ENCODE assay signal across 14 cellular contexts in genomic region chr20:62137478-62138203, GRCh38. TPM values are rescaled to one million over a fixed set of nuclear protein-coding genes. Genes with fewer than 3 reads are reported as not detected.
DNase-seq lines count a peak whose midpoint lies in the region; ATAC-seq and TF ChIP-seq lines count a peak whose summit lies in the region.
"Had no signal": no experiment of that assay in that cellular context is flagged by ENCODE, and none has a peak within 500 bp of the region (broad histone marks: within the 10 kb centered on the region; RNA-seq: fewer than 3 reads in every experiment).

No MANE protein-coding gene starts in this region.

- peaks cover 19 to 89% of the 10 kb centered on the region in 2 donors for H3K36me3 ChIP-seq in psoas muscle (ENCODE audit: insufficient read depth in 1 of 2, low read depth in 1 of 2)

- H3K4me1 Mint-ChIP-seq in activated CD8-positive, alpha-beta memory T cell treated with anti-CD3 and anti-CD28 coated beads, Interleukin-2, amount 10 ng/mL, durations not matched to agents 7 days and 5 days, result peaks cover 46% of the 10 kb centered on the region
- H3K4me1 Mint-ChIP-seq in chondrocyte (ENCODE audit: low read depth), result peaks cover 24% of the 10 kb centered on the region
- peaks cover 28% of the 10 kb centered on the region for H3K4me1 Mint-ChIP-seq in activated T-helper 2 cell treated with anti-CD3 and anti-CD28 coated beads, Interferon-gamma antibody, Interleukin-2, Interleukin-4, amounts not matched to agents 10 μg/mL and 5 μg/mL and 100 μg/mL, durations not matched to agents 14 hours and 24 hours and 36 hours (ENCODE audit: low read depth)

- 65 to 67% (median 67%) methylated on average over 8 of the region's 8 CpGs for WGBS in psoas muscle, 3 donors

- H3K4me3 ChIP-seq in psoas muscle, result no peak overlapping the region
- H3K4me3 ChIP-seq: MG63, transverse colon had no signal

- DNase-seq in activated CD8-positive, alpha-beta memory T cell treated with anti-CD3 and anti-CD28 coated beads, Interleukin-2, amount 10 ng/mL, durations not matched to agents 7 days and 5 days, result no peak
- no peak for DNase-seq in activated CD8-positive, alpha-beta memory T cell treated with anti-CD3 and anti-CD28 coated beads, Interleukin-2, amount 50 U/mL, for 4 hours
- DNase-seq in RWPE1 (ENCODE audit: low spot score) (no peak), chondrocyte (ENCODE audit: low spot score) (no peak), psoas muscle (peak in 1 of 2 donors; percentile 51), HuH-7 (ENCODE audit: low spot score) (no peak)
- no peak for DNase-seq in activated T-helper 2 cell treated with anti-CD3 and anti-CD28 coated beads, Interferon-gamma antibody, Interleukin-2, Interleukin-4, amounts not matched to agents 10 μg/mL and 5 μg/mL and 100 μg/mL, durations not matched to agents 14 hours and 24 hours and 36 hours (ENCODE audit: low spot score)
- DNase-seq: kidney, NCI-H2029 treated with DMSO at 0.1 percent for 48 hours had no signal

- CTCF ChIA-PET in activated CD8-positive, alpha-beta memory T cell treated with anti-CD3 and anti-CD28 coated beads, Interleukin-2, amount 10 ng/mL, durations not matched to agents 7 days and 5 days (lab: Charles Lee), result interaction anchor here (0.8 to 1.1 kb wide), 2 partner anchors 127 to 128 kb away, joined by 3 to 5 read pairs; no protein-coding TSS in a partner anchor
- CTCF ChIA-PET in RWPE1 (lab: Yijun Ruan, JAX), result interaction anchor here (0.7 to 2.4 kb wide), 5 partner anchors 12 to 127 kb away, joined by 3 to 13 read pairs (median 4); no protein-coding TSS in a partner anchor

- peaks cover 54% of the 10 kb centered on the region for H3K36me3 Mint-ChIP-seq in activated CD8-positive, alpha-beta memory T cell treated with anti-CD3 and anti-CD28 coated beads, Interleukin-2, amount 10 ng/mL, durations not matched to agents 7 days and 5 days
- peaks cover 32% of the 10 kb centered on the region for H3K36me3 Mint-ChIP-seq in chondrocyte (ENCODE audit: low read depth)
- peaks cover 89% of the 10 kb centered on the region for H3K36me3 Mint-ChIP-seq in activated T-helper 2 cell treated with anti-CD3 and anti-CD28 coated beads, Interferon-gamma antibody, Interleukin-2, Interleukin-4, amounts not matched to agents 10 μg/mL and 5 μg/mL and 100 μg/mL, durations not matched to agents 14 hours and 24 hours and 36 hours (ENCODE audit: low read depth)

- no peak overlapping the region for H3K4me3 Mint-ChIP-seq in activated CD8-positive, alpha-beta memory T cell treated with anti-CD3 and anti-CD28 coated beads, Interleukin-2, amount 10 ng/mL, durations not matched to agents 7 days and 5 days
- H3K4me3 Mint-ChIP-seq in chondrocyte (ENCODE audit: unreplicated experiment), result no peak overlapping the region
- H3K4me3 Mint-ChIP-seq in activated T-helper 2 cell treated with anti-CD3 and anti-CD28 coated beads, Interferon-gamma antibody, Interleukin-2, Interleukin-4, amounts not matched to agents 10 μg/mL and 5 μg/mL and 100 μg/mL, durations not matched to agents 14 hours and 24 hours and 36 hours (ENCODE audit: low read depth), result no peak overlapping the region
- H3K4me3 Mint-ChIP-seq: activated T-cell treated with anti-CD3 and anti-CD28 coated beads, Interleukin-2, amount 50 U/mL, for 4 hours; dendritic cell treated with granulocyte-macrophage colony-stimulating factor and Interleukin-4, amounts not matched to agents 40 ng/mL and 50 ng/mL, for 4 days had no signal

- ATAC-seq in activated CD8-positive, alpha-beta memory T cell treated with anti-CD3 and anti-CD28 coated beads, Interleukin-2, amount 10 ng/mL, durations not matched to agents 7 days and 5 days, result no peak
- no peak for ATAC-seq in psoas muscle
- ATAC-seq in GM19324 (IDR thresholded peaks at IDR 0.05; ENCODE audit: low FRiP score, unreplicated experiment), result no peak

- TF ChIP-seq CTCF in RWPE1 (conservative IDR thresholded peaks at IDR 0.05; ENCODE audit: low read depth), result no peak
- no peak for TF ChIP-seq CTCF in chondrocyte (IDR thresholded peaks at IDR 0.05)
- no peak for TF ChIP-seq CTCF in psoas muscle (IDR thresholded peaks at IDR 0.05)

- intact Hi-C loops in psoas muscle (cut with DNase I), result loop anchor here (2.0 to 5.0 kb wide), 5 partner anchors 15 to 125 kb away; partner anchors contain the start of genes LSM14B (in 1 of the 2) and TAF4 (in 1 of the 2)
- intact Hi-C loops in activated T-helper 2 cell treated with anti-CD3 and anti-CD28 coated beads, Interferon-gamma antibody, Interleukin-2, Interleukin-4, amounts not matched to agents 10 μg/mL and 5 μg/mL and 100 μg/mL, durations not matched to agents 14 hours and 24 hours and 36 hours (cut with micrococcal nuclease), result no loop called here

- H3K4me1 ChIP-seq in psoas muscle, result peaks cover 37% of the 10 kb centered on the region

- no peaks in the 10 kb centered on the region for H3K9me3 Mint-ChIP-seq in activated CD8-positive, alpha-beta memory T cell treated with anti-CD3 and anti-CD28 coated beads, Interleukin-2, amount 10 ng/mL, durations not matched to agents 7 days and 5 days (ENCODE audit: low read depth)
- H3K9me3 Mint-ChIP-seq in chondrocyte (ENCODE audit: low read depth), result no peaks in the 10 kb centered on the region
- H3K9me3 Mint-ChIP-seq in activated T-helper 2 cell treated with anti-CD3 and anti-CD28 coated beads, Interferon-gamma antibody, Interleukin-2, Interleukin-4, amounts not matched to agents 10 μg/mL and 5 μg/mL and 100 μg/mL, durations not matched to agents 14 hours and 24 hours and 36 hours, result no peaks in the 10 kb centered on the region
- H3K9me3 Mint-ChIP-seq: activated T-cell treated with anti-CD3 and anti-CD28 coated beads, Interleukin-2, amount 50 U/mL, for 4 hours; dendritic cell treated with granulocyte-macrophage colony-stimulating factor and Interleukin-4, amounts not matched to agents 40 ng/mL and 50 ng/mL, for 4 days had no signal

- POLR2A ChIA-PET in RWPE1 (lab: Yijun Ruan, JAX; ENCODE audit: low non-redundant PET), result interaction anchor here (0.7 kb wide), 1 partner anchor 12 kb away, joined by 5 read pairs; no protein-coding TSS in a partner anchor

- no peaks in the 10 kb centered on the region for H3K27me3 ChIP-seq in psoas muscle (ENCODE audit: insufficient read depth in 3 of 3, low read length in 2 of 3)
- H3K27me3 ChIP-seq: MG63, transverse colon had no signal

- no peaks in the 10 kb centered on the region for H3K27me3 Mint-ChIP-seq in activated CD8-positive, alpha-beta memory T cell treated with anti-CD3 and anti-CD28 coated beads, Interleukin-2, amount 10 ng/mL, durations not matched to agents 7 days and 5 days
- no peaks in the 10 kb centered on the region for H3K27me3 Mint-ChIP-seq in chondrocyte (ENCODE audit: low read depth)
- H3K27me3 Mint-ChIP-seq in activated T-helper 2 cell treated with anti-CD3 and anti-CD28 coated beads, Interferon-gamma antibody, Interleukin-2, Interleukin-4, amounts not matched to agents 10 μg/mL and 5 μg/mL and 100 μg/mL, durations not matched to agents 14 hours and 24 hours and 36 hours (ENCODE audit: low read depth), result no peaks in the 10 kb centered on the region
- H3K27me3 Mint-ChIP-seq: dendritic cell treated with granulocyte-macrophage colony-stimulating factor and Interleukin-4, amounts not matched to agents 40 ng/mL and 50 ng/mL, for 4 days had no signal

- H3K9me3 ChIP-seq in psoas muscle, result no peaks in the 10 kb centered on the region
- H3K9me3 ChIP-seq: MG63, transverse colon had no signal

- H3K27ac ChIP-seq in RWPE1 (peak overlapping the region; percentile 56), psoas muscle (peak overlapping the region; percentile 67)
- H3K27ac ChIP-seq: transverse colon had no signal

- H3K27ac Mint-ChIP-seq in activated CD8-positive, alpha-beta memory T cell treated with anti-CD3 and anti-CD28 coated beads, Interleukin-2, amount 10 ng/mL, durations not matched to agents 7 days and 5 days, result peak overlapping the region; percentile 31
- peak overlapping the region; percentile 37 for H3K27ac Mint-ChIP-seq in chondrocyte (ENCODE audit: unreplicated experiment)
- H3K27ac Mint-ChIP-seq in activated T-helper 2 cell treated with anti-CD3 and anti-CD28 coated beads, Interferon-gamma antibody, Interleukin-2, Interleukin-4, amounts not matched to agents 10 μg/mL and 5 μg/mL and 100 μg/mL, durations not matched to agents 14 hours and 24 hours and 36 hours, result no peak overlapping the region

RNA-seq across cellular contexts. Expression of gene PSMA7, which starts 5.6 kb away (rescaled TPM):
- total RNA-seq in activated CD8-positive, alpha-beta memory T cell treated with anti-CD3 and anti-CD28 coated beads, Interleukin-2, amount 10 ng/mL, durations not matched to agents 7 days and 5 days, result 100 to 1,000 TPM; 287 to 359 TPM
- total RNA-seq in chondrocyte (218 to 238 TPM (median 226 TPM) in 3 replicates), psoas muscle (100 to 1,000 TPM; 307 to 499 (median 459) TPM)
- polyA plus RNA-seq in psoas muscle, result 1,000 to 10,000 TPM in 1 of 3 donors, 100 to 1,000 TPM in 2; 652 to 1,146 (median 986) TPM
- 405 and 434 TPM in 2 replicates for total RNA-seq in activated T-helper 2 cell treated with anti-CD3 and anti-CD28 coated beads, Interferon-gamma antibody, Interleukin-2, Interleukin-4, amounts not matched to agents 10 μg/mL and 5 μg/mL and 100 μg/mL, durations not matched to agents 14 hours and 24 hours and 36 hours

RNA-seq across cellular contexts. Expression of gene SS18L1, which starts 5.9 kb away (rescaled TPM):
- total RNA-seq in activated CD8-positive, alpha-beta memory T cell treated with anti-CD3 and anti-CD28 coated beads, Interleukin-2, amount 10 ng/mL, durations not matched to agents 7 days and 5 days, result 10 to 100 TPM; 19.5 to 23.0 TPM
- total RNA-seq in chondrocyte (13.3 to 14.8 TPM (median 13.4 TPM) in 3 replicates), psoas muscle (10 to 100 TPM; 10.2 to 18.0 (median 13.2) TPM)
- 10 to 100 TPM; 10.1 to 12.7 (median 10.3) TPM for polyA plus RNA-seq in psoas muscle
- 26.0 and 30.7 TPM in 2 replicates for total RNA-seq in activated T-helper 2 cell treated with anti-CD3 and anti-CD28 coated beads, Interferon-gamma antibody, Interleukin-2, Interleukin-4, amounts not matched to agents 10 μg/mL and 5 μg/mL and 100 μg/mL, durations not matched to agents 14 hours and 24 hours and 36 hours

RNA-seq across cellular contexts. Expression of gene LSM14B, which starts 15.4 kb away (rescaled TPM):
- total RNA-seq in activated CD8-positive, alpha-beta memory T cell treated with anti-CD3 and anti-CD28 coated beads, Interleukin-2, amount 10 ng/mL, durations not matched to agents 7 days and 5 days, result 10 to 100 TPM; 34.6 to 34.8 TPM
- total RNA-seq in chondrocyte, result 37.3 to 51.9 TPM (median 48.6 TPM) in 3 replicates
- total RNA-seq in psoas muscle, result 10 to 100 TPM; 52.4 to 67.0 (median 60.8) TPM
- 10 to 100 TPM; 26.4 to 54.2 (median 39.6) TPM for polyA plus RNA-seq in psoas muscle
- total RNA-seq in activated T-helper 2 cell treated with anti-CD3 and anti-CD28 coated beads, Interferon-gamma antibody, Interleukin-2, Interleukin-4, amounts not matched to agents 10 μg/mL and 5 μg/mL and 100 μg/mL, durations not matched to agents 14 hours and 24 hours and 36 hours, result 42.9 and 45.0 TPM in 2 replicates

RNA-seq across cellular contexts. Expression of gene MTG2, which starts 45.2 kb away (rescaled TPM):
- total RNA-seq in activated CD8-positive, alpha-beta memory T cell treated with anti-CD3 and anti-CD28 coated beads, Interleukin-2, amount 10 ng/mL, durations not matched to agents 7 days and 5 days, result 10 to 100 TPM; 34.0 to 40.1 TPM
- total RNA-seq in chondrocyte (22.3 to 28.3 TPM (median 22.6 TPM) in 3 replicates), psoas muscle (10 to 100 TPM; 29.5 to 56.5 (median 39.6) TPM)
- 10 to 100 TPM; 25.0 to 56.2 (median 46.7) TPM for polyA plus RNA-seq in psoas muscle
- total RNA-seq in activated T-helper 2 cell treated with anti-CD3 and anti-CD28 coated beads, Interferon-gamma antibody, Interleukin-2, Interleukin-4, amounts not matched to agents 10 μg/mL and 5 μg/mL and 100 μg/mL, durations not matched to agents 14 hours and 24 hours and 36 hours, result 34.0 and 40.2 TPM in 2 replicates
